Comparison of ENCODE assay signal across 2 cellular contexts in genomic region chr14:103584326-103584915, GRCh38.
TF ChIP-seq lines count a peak whose summit lies in the region.

No MANE protein-coding gene starts in this region.

TF ChIP-seq in WTC11, 78 proteins besides CTCF, POLR2A, EP300 and RAD21:
- TF ChIP-seq FOXK1 (CRISPR knock-in tag; IDR thresholded peaks at IDR 0.05) (no peak), ETV6 (CRISPR knock-in tag; IDR thresholded peaks at IDR 0.05) (no peak), E2F1 (CRISPR knock-in tag; IDR thresholded peaks at IDR 0.05) (no peak), ZBTB43 (CRISPR knock-in tag; IDR thresholded peaks at IDR 0.05) (no peak), GRHL2 (CRISPR knock-in tag; IDR thresholded peaks at IDR 0.05; ENCODE audit: insufficient replicate concordance, severe bottlenecking) (no peak), SP1 (CRISPR knock-in tag; conservative IDR thresholded peaks at IDR 0.05) (no peak), AR (CRISPR knock-in tag; IDR thresholded peaks at IDR 0.05) (no peak), ATF1 (CRISPR knock-in tag; IDR thresholded peaks at IDR 0.05) (no peak), PRRX2 (CRISPR knock-in tag; IDR thresholded peaks at IDR 0.05) (no peak), ZNF232 (CRISPR knock-in tag; IDR thresholded peaks at IDR 0.05) (no peak), IRF1 (CRISPR knock-in tag; IDR thresholded peaks at IDR 0.05) (no peak), ZNF219 (CRISPR knock-in tag; IDR thresholded peaks at IDR 0.05; ENCODE audit: borderline replicate concordance) (no peak), IRF2 (CRISPR knock-in tag; IDR thresholded peaks at IDR 0.05; ENCODE audit: borderline replicate concordance, low read depth) (no peak), ZNF425 (CRISPR knock-in tag; conservative IDR thresholded peaks at IDR 0.05) (no peak), ELF4 (CRISPR knock-in tag; IDR thresholded peaks at IDR 0.05; ENCODE audit: low read depth) (no peak), JAZF1 (CRISPR knock-in tag; IDR thresholded peaks at IDR 0.05) (no peak), NFATC4 (CRISPR knock-in tag; IDR thresholded peaks at IDR 0.05) (no peak), FOXJ3 (CRISPR knock-in tag; IDR thresholded peaks at IDR 0.05; ENCODE audit: borderline replicate concordance) (no peak), ATF3 (CRISPR knock-in tag; conservative IDR thresholded peaks at IDR 0.05) (no peak), NR1H2 (CRISPR knock-in tag; IDR thresholded peaks at IDR 0.05) (no peak)
TF ChIP-seq in WTC11: peak in this region for 0.

TF ChIP-seq in HepG2, 621 proteins besides CTCF, POLR2A, EP300 and RAD21:
- TF ChIP-seq ZNF674 (CRISPR knock-in tag; IDR thresholded peaks at IDR 0.05; ENCODE audit: low read depth) (no peak), ZNF7 (CRISPR knock-in tag; IDR thresholded peaks at IDR 0.05) (0 out of 2 replicates have a peak, but pooled peaks have one; percentile 19)
